In the genomic region with DNA sequence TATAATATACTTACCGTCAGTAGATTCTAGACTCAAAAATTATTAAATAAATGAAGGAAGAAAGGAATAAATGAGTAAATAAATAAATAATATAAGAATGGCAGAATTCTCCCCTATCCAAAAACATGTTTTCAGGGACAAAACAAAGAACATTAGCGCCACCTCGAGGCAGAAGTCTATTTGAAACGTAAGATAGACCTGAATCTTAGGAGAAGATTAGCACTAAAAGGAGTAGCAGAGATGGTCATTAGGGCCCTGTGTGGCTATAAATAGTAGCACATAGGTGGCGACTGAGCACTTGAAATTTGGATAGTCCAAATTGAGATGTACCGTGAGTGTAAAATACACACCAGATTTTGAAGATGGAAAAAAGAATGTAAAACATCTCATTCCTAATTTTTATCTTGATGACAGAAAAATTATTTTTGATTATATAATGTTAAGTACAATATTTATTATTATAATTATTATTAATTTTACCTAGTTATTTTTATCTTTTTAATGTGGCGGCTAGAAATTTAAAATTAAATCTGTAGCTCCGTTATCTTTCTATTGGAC, we compare ENCODE assay signal across 8 cellular contexts. TPM values are rescaled to one million over a fixed set of nuclear protein-coding genes. Genes with fewer than 3 reads are reported as not detected.
DNase-seq lines count a peak whose midpoint lies in the region; ATAC-seq, FAIRE-seq and TF ChIP-seq lines count a peak whose summit lies in the region.

No MANE protein-coding gene starts in this region.

- H3K27me3 ChIP-seq in endothelial cell of umbilical vein (ENCODE audit: control insufficient read depth in 2 of 2, insufficient read depth in 2 of 2, low read length in 2 of 2) (no peaks in the 10 kb centered on the region), tibial artery (no peaks in the 10 kb centered on the region)

- dilution Hi-C loops in endothelial cell of umbilical vein (cut with MboI; ENCODE audit: extremely low pct_ligation_motif_present, low sequenced_read_pairs) = loop anchor here (25.0 kb wide), 1 partner anchor 334 kb away; no protein-coding TSS in a partner anchor

- H3K79me2 ChIP-seq in endothelial cell of umbilical vein (ENCODE audit: control insufficient read depth, insufficient read depth, low read length) = no peaks in the 10 kb centered on the region

- H3K27me3 Mint-ChIP-seq in activated CD4-positive, alpha-beta T cell treated with anti-CD3 and anti-CD28 coated beads, Interleukin-2, amount 10 ng/mL, durations not matched to agents 24 days and 14 days = no peaks in the 10 kb centered on the region

- BruUV-seq in endothelial cell of umbilical vein (replicated peaks; lab: Mats Ljungman, UMichigan) = no TSS peak

- POLR2A ChIA-PET in HEK293 (lab: Yijun Ruan, JAX) (no interaction called here), endothelial cell of umbilical vein (lab: Charles Lee) (interaction anchor here (1.2 kb wide), 1 partner anchor 196 kb away, joined by 3 read pairs; the partner anchor contains the start of gene KDR)

- peaks cover 17% of the 10 kb centered on the region for H3K4me1 Mint-ChIP-seq in activated CD4-positive, alpha-beta T cell treated with anti-CD3 and anti-CD28 coated beads, Interleukin-2, amount 10 ng/mL, durations not matched to agents 24 days and 14 days

- no peak for TF ChIP-seq POLR2A in endothelial cell of umbilical vein (IDR thresholded peaks at IDR 0.05; ENCODE audit: low read depth, low read length)

- TF ChIP-seq CTCF in HEK293 (tag by site-specific recombination; IDR thresholded peaks at IDR 0.05) = peak; percentile 33; the same call in 1 of the 2 replicates
- peak; percentile 45 to 49 for TF ChIP-seq CTCF in endothelial cell of umbilical vein (IDR thresholded peaks at IDR 0.05; ENCODE audit: extremely low read depth in 1 of 2, insufficient read depth in 1 of 2, low read depth in 1 of 2, low read length in 2 of 2)
- TF ChIP-seq CTCF in tibial artery (IDR thresholded peaks at IDR 0.05) = peak; percentile 55 to 74

- H3K4me1 ChIP-seq in HEK293 (ENCODE audit: control insufficient read depth, insufficient read depth, low read length) = no peaks in the 10 kb centered on the region
- peaks cover 41% of the 10 kb centered on the region for H3K4me1 ChIP-seq in endothelial cell of umbilical vein (ENCODE audit: control insufficient read depth, extremely low read depth, insufficient read depth, low read length)
- no peaks in the 10 kb centered on the region for H3K4me1 ChIP-seq in tibial artery

- no peak overlapping the region for H3K9ac ChIP-seq in endothelial cell of umbilical vein (replicated peaks; ENCODE audit: extremely low read depth, insufficient read depth, low read length)

- H3K4me2 ChIP-seq in endothelial cell of umbilical vein (ENCODE audit: insufficient read depth, low read length) = no peak overlapping the region

- no peaks in the 10 kb centered on the region for H4K20me1 ChIP-seq in endothelial cell of umbilical vein (replicated peaks; ENCODE audit: control insufficient read depth, extremely low read depth, insufficient read depth, low read length)

- no peak overlapping the region for H2AFZ ChIP-seq in endothelial cell of umbilical vein (ENCODE audit: low read depth, low read length)

- H3K36me3 ChIP-seq in HEK293 (ENCODE audit: control insufficient read depth in 2 of 2, insufficient read depth in 1 of 2, low read length in 2 of 2) (no peaks in the 10 kb centered on the region), endothelial cell of umbilical vein (ENCODE audit: control insufficient read depth in 2 of 2, extremely low read depth in 1 of 2, insufficient read depth in 2 of 2, low read length in 2 of 2) (no peaks in the 10 kb centered on the region), tibial artery (no peaks in the 10 kb centered on the region)

- no peak overlapping the region for H3K4me3 Mint-ChIP-seq in activated CD4-positive, alpha-beta T cell treated with anti-CD3 and anti-CD28 coated beads, Interleukin-2, amount 10 ng/mL, durations not matched to agents 24 days and 14 days

- intact Hi-C loops in activated CD4-positive, alpha-beta T cell treated with anti-CD3 and anti-CD28 coated beads, Interleukin-2, amount 10 ng/mL, durations not matched to agents 24 days and 14 days (cut with micrococcal nuclease) = loop anchor here (1.0 to 5.0 kb wide), 4 partner anchors 137 to 998 kb away; partner anchors contain the start of gene CLOCK
- intact Hi-C loops in endothelial cell of umbilical vein (cut with micrococcal nuclease) (loop anchor here (1.0 to 5.0 kb wide), 8 partner anchors 149 to 999 kb away; no protein-coding TSS in a partner anchor), tibial artery (cut with DNase I; ENCODE audit: low total_unique reads) (loop anchor here (5.0 kb wide), 2 partner anchors 324 to 349 kb away; no protein-coding TSS in a partner anchor)

- no peaks in the 10 kb centered on the region for H3K9me3 Mint-ChIP-seq in activated CD4-positive, alpha-beta T cell treated with anti-CD3 and anti-CD28 coated beads, Interleukin-2, amount 10 ng/mL, durations not matched to agents 24 days and 14 days

- H3K27ac ChIP-seq in HEK293 (ENCODE audit: extremely low read depth, low read depth, low read length) = no peak overlapping the region
- H3K27ac ChIP-seq in endothelial cell of umbilical vein (ENCODE audit: insufficient read depth, low read depth, low read length) = no peak overlapping the region
- H3K27ac ChIP-seq in tibial artery = no peak overlapping the region

- peak; percentile 62 for DNase-seq in COLO668 (lab: John Stamatoyannopoulos, UW; ENCODE audit: unreplicated experiment)
- DNase-seq in NCI-H446 treated with DMSO at 0.1 percent for 48 hours (lab: John Stamatoyannopoulos, UW) = peak; percentile 38
- peak; percentile 86 for DNase-seq in activated CD4-positive, alpha-beta T cell treated with anti-CD3 and anti-CD28 coated beads, Interleukin-2, amount 10 ng/mL, durations not matched to agents 24 days and 14 days
- peak; percentile 82 for DNase-seq in endothelial cell of umbilical vein (ENCODE audit: low read depth, low spot score)
- DNase-seq in myocyte (ENCODE audit: low read depth) = peak; percentile 90
- peak; percentile 76 to 81 for DNase-seq in tibial artery

- H3K4me3 ChIP-seq in HEK293 (ENCODE audit: low read depth, low read length) (no peak overlapping the region), endothelial cell of umbilical vein (replicated peaks in 1 of 3; ENCODE audit: insufficient read depth in 1 of 3, low read depth in 1 of 3, low read length in 3 of 3) (no peak overlapping the region), tibial artery (no peak overlapping the region)

- H3K9me1 ChIP-seq in endothelial cell of umbilical vein (replicated peaks; ENCODE audit: control insufficient read depth, extremely low read depth, insufficient read depth, low read length) = no peaks in the 10 kb centered on the region

- no peak overlapping the region for H3K27ac Mint-ChIP-seq in activated CD4-positive, alpha-beta T cell treated with anti-CD3 and anti-CD28 coated beads, Interleukin-2, amount 10 ng/mL, durations not matched to agents 24 days and 14 days

- CTCF ChIA-PET in HEK293 (lab: Yijun Ruan, JAX) (interaction anchor here (0.6 to 5.2 kb wide), 18 partner anchors 9 to 546 kb away, joined by 3 to 45 read pairs (median 4); partner anchors contain the start of gene SRD5A3), endothelial cell of umbilical vein (lab: Charles Lee) (interaction anchor here (0.6 to 6.5 kb wide), 27 partner anchors 10 to 351 kb away, joined by 3 to 85 read pairs (median 6); partner anchors contain the start of genes KDR and SRD5A3)

- no peaks in the 10 kb centered on the region for H3K36me3 Mint-ChIP-seq in activated CD4-positive, alpha-beta T cell treated with anti-CD3 and anti-CD28 coated beads, Interleukin-2, amount 10 ng/mL, durations not matched to agents 24 days and 14 days (ENCODE audit: low read depth)

- H3K9me3 ChIP-seq in HEK293 (ENCODE audit: control insufficient read depth, insufficient read depth, low read depth, low read length) (no peaks in the 10 kb centered on the region), endothelial cell of umbilical vein (replicated peaks; ENCODE audit: control insufficient read depth, insufficient read depth, low read length) (no peaks in the 10 kb centered on the region), tibial artery (no peaks in the 10 kb centered on the region)

- FAIRE-seq in endothelial cell of umbilical vein (lab: Jason Lieb, UNC) = peak; percentile 48

- ATAC-seq in GM21360 (IDR thresholded peaks at IDR 0.05; ENCODE audit: unreplicated experiment) = no peak

TF ChIP-seq in HEK293, 187 proteins besides CTCF, POLR2A, EP300 and RAD21 (continues in another document):
- TF ChIP-seq ZNF394 (tag by site-specific recombination; IDR thresholded peaks at IDR 0.05; ENCODE audit: borderline replicate concordance) = peak; percentile 91
- TF ChIP-seq ZNF654 (tag by site-specific recombination; IDR thresholded peaks at IDR 0.05; ENCODE audit: low read depth) = peak; percentile 81

TF ChIP-seq in endothelial cell of umbilical vein, 7 proteins besides CTCF, POLR2A, EP300 and RAD21:
- TF ChIP-seq FOS (IDR thresholded peaks at IDR 0.05; ENCODE audit: borderline replicate concordance, insufficient read depth, low read length) = no peak
- no peak for TF ChIP-seq MYC (IDR thresholded peaks at IDR 0.05; ENCODE audit: low read depth, low read length)
- TF ChIP-seq GATA2 (IDR thresholded peaks at IDR 0.05; ENCODE audit: insufficient read depth, insufficient read length, low read depth, low read length) = no peak

RNA-seq across cellular contexts. Expression of gene SRD5A3, which starts 24.3 kb away (rescaled TPM):
- total RNA-seq in activated CD4-positive, alpha-beta T cell treated with anti-CD3 and anti-CD28 coated beads, Interleukin-2, amount 10 ng/mL, durations not matched to agents 24 days and 14 days = 26.6 and 27.4 TPM in 2 replicates
- 24.3 and 30.4 TPM in 2 replicates for total RNA-seq in endothelial cell of umbilical vein
- polyA plus RNA-seq in endothelial cell of umbilical vein = 23.6 and 29.0 TPM in 2 replicates
- polyA plus RNA-seq in endothelial cell of umbilical vein (2011; cell fraction: cytosol; rRNA removed) = 19.4 and 22.3 TPM in 2 replicates
- 8.9 and 9.2 TPM in 2 replicates for polyA plus RNA-seq in endothelial cell of umbilical vein (2011; cell fraction: nucleus; rRNA removed)
- 17.0 and 23.7 TPM in 2 replicates for polyA plus RNA-seq in endothelial cell of umbilical vein (2012)
- 36.5 and 44.5 TPM in 2 replicates for polyA minus RNA-seq in endothelial cell of umbilical vein
- polyA minus RNA-seq in endothelial cell of umbilical vein (2011; cell fraction: cytosol; rRNA and poly(A)+ RNA removed) = 16.2 TPM
- polyA minus RNA-seq in endothelial cell of umbilical vein (2011; cell fraction: nucleus; rRNA and poly(A)+ RNA removed) = 4.1 and 4.4 TPM in 2 replicates
- total RNA-seq in myocyte = 6.8 and 11.6 TPM in 2 replicates
- 17.2 TPM for polyA plus RNA-seq in myocyte (2012)

Comparison
In these comparisons a context has a peak if more than half of its experiments do, and no peak if none do; other contexts are left out.
1. DNase-seq: peak in every context shown above with its lines; median percentile 90 in myocyte; 86 in activated CD4-positive, alpha-beta T cell treated with anti-CD3 and anti-CD28 coated beads, Interleukin-2, amount 10 ng/mL, durations not matched to agents 24 days and 14 days; 82 in endothelial cell of umbilical vein; 78 in tibial artery; 62 in COLO668; 38 in NCI-H446 treated with DMSO at 0.1 percent for 48 hours.